8 cellular contexts compared by ENCODE assay signal in genomic region chr16:30747799-30748633, GRCh38. TPM values are rescaled to one million over a fixed set of nuclear protein-coding genes. Genes with fewer than 3 reads are reported as not detected.
A peak's percentile ranks its signal among the peaks of the same experiment; 100 is the strongest.
DNase-seq lines count a peak whose midpoint lies in the region; ATAC-seq and TF ChIP-seq lines count a peak whose summit lies in the region.

Gene PHKG2 (plus strand): TSS chr16:30748425. CDS start chr16:30748821, 396 bp downstream.

- H3K4me2 ChIP-seq in fibroblast of lung (ENCODE audit: extremely low read depth, insufficient read depth, low read length): peak within 1 kb of the TSS; percentile 92

- H3K36me3 ChIP-seq in RWPE2 (ENCODE audit: low read depth) (peaks cover 54% of the 10 kb centered on the region), fibroblast of lung (ENCODE audit: control insufficient read depth, insufficient read depth, low read length) (peaks cover 15% of the 10 kb centered on the region)
- peaks cover 0 to 21% (median 0%) of the 10 kb centered on the region in 3 experiments for H3K36me3 ChIP-seq in naive thymus-derived CD4-positive, alpha-beta T cell (ENCODE audit: control insufficient read depth in 2 of 3, insufficient read depth in 3 of 3, low read length in 3 of 3)

- H3K27me3 ChIP-seq in RWPE2 (ENCODE audit: insufficient read depth, poor library complexity, severe bottlenecking): no peaks in the 10 kb centered on the region
- H3K27me3 ChIP-seq in fibroblast of lung (ENCODE audit: control insufficient read depth, insufficient read depth, low read length): no peaks in the 10 kb centered on the region
- H3K27me3 ChIP-seq in naive thymus-derived CD4-positive, alpha-beta T cell (ENCODE audit: control insufficient read depth in 2 of 2, insufficient read depth in 2 of 2, low read length in 2 of 2): no peaks in the 10 kb centered on the region

- POLR2A ChIA-PET in naive thymus-derived CD4-positive, alpha-beta T cell (lab: Charles Lee): interaction anchor here (0.6 to 4.4 kb wide), 24 partner anchors 11 to 1592 kb away, joined by 3 to 18 read pairs (median 5); partner anchors contain the start of genes CFAP119, FBRS, ZNF629 and ZNF688

- H2AFZ ChIP-seq in fibroblast of lung (ENCODE audit: low read length): peak within 1 kb of the TSS; percentile 91

- H3K4me3 ChIP-seq in RWPE2 (ENCODE audit: severe bottlenecking): peak within 1 kb of the TSS; percentile 43
- H3K4me3 ChIP-seq in fibroblast of lung (replicated peaks in 1 of 4; ENCODE audit: control extremely low read depth in 1 of 4, insufficient read depth in 1 of 4, low read depth in 3 of 4, low read length in 4 of 4): peak within 1 kb of the TSS; percentile 62 to 75 (median 65)
- peak within 1 kb of the TSS; percentile 51 for H3K4me3 ChIP-seq in naive thymus-derived CD4-positive, alpha-beta T cell (ENCODE audit: low read length)

- peak within 1 kb of the TSS; percentile 94 for H3K4me3 Mint-ChIP-seq in activated T-helper 2 cell treated with anti-CD3 and anti-CD28 coated beads, Interferon-gamma antibody, Interleukin-2, Interleukin-4, amounts not matched to agents 10 μg/mL and 5 μg/mL and 100 μg/mL, durations not matched to agents 14 hours and 24 hours and 36 hours (ENCODE audit: low read depth)
- peak within 1 kb of the TSS; percentile 78 to 98 (median 90) for H3K4me3 Mint-ChIP-seq in naive thymus-derived CD4-positive, alpha-beta T cell
- peak within 1 kb of the TSS; percentile 92 to 99 for H3K4me3 Mint-ChIP-seq in stimulated activated naive B cell treated with anti-CD40 and anti-IgM and Interleukin-4, amounts not matched to agents 10 μg/mL and 1 μg/mL and 100 μg/mL, for 72 hours

- H3K27ac ChIP-seq in RWPE2 (ENCODE audit: poor library complexity, severe bottlenecking): peak within 1 kb of the TSS; percentile 79
- peak within 1 kb of the TSS; percentile 87 for H3K27ac ChIP-seq in fibroblast of lung (ENCODE audit: insufficient read depth, low read length)
- peak within 1 kb of the TSS; percentile 75 for H3K27ac ChIP-seq in naive thymus-derived CD4-positive, alpha-beta T cell (ENCODE audit: low read depth, low read length)

- CTCF ChIA-PET in naive thymus-derived CD4-positive, alpha-beta T cell (lab: Charles Lee): interaction anchor here (1.5 kb wide), 1 partner anchor 67 kb away, joined by 4 read pairs; no protein-coding TSS in a partner anchor

- no peaks in the 10 kb centered on the region for H3K27me3 Mint-ChIP-seq in activated T-helper 2 cell treated with anti-CD3 and anti-CD28 coated beads, Interferon-gamma antibody, Interleukin-2, Interleukin-4, amounts not matched to agents 10 μg/mL and 5 μg/mL and 100 μg/mL, durations not matched to agents 14 hours and 24 hours and 36 hours (ENCODE audit: low read depth)
- H3K27me3 Mint-ChIP-seq in naive thymus-derived CD4-positive, alpha-beta T cell: no peaks in the 10 kb centered on the region
- H3K27me3 Mint-ChIP-seq in stimulated activated naive B cell treated with anti-CD40 and anti-IgM and Interleukin-4, amounts not matched to agents 10 μg/mL and 1 μg/mL and 100 μg/mL, for 72 hours: no peaks in the 10 kb centered on the region

- H3K27ac Mint-ChIP-seq in activated T-helper 2 cell treated with anti-CD3 and anti-CD28 coated beads, Interferon-gamma antibody, Interleukin-2, Interleukin-4, amounts not matched to agents 10 μg/mL and 5 μg/mL and 100 μg/mL, durations not matched to agents 14 hours and 24 hours and 36 hours: peak within 1 kb of the TSS; percentile 78
- H3K27ac Mint-ChIP-seq in naive thymus-derived CD4-positive, alpha-beta T cell: peak within 1 kb of the TSS; percentile 82 to 95 (median 90)
- peak within 1 kb of the TSS; percentile 97 for H3K27ac Mint-ChIP-seq in stimulated activated naive B cell treated with anti-CD40 and anti-IgM and Interleukin-4, amounts not matched to agents 10 μg/mL and 1 μg/mL and 100 μg/mL, for 72 hours

- peak; percentile 97 for ATAC-seq in RWPE2 (ENCODE audit: low read depth)
- ATAC-seq in naive thymus-derived CD4-positive, alpha-beta T cell: peak; percentile 99
- peak; percentile 98 for ATAC-seq in stimulated activated naive B cell treated with anti-CD40 and anti-IgM and Interleukin-4, amounts not matched to agents 10 μg/mL and 1 μg/mL and 100 μg/mL, for 72 hours (replicated peaks)

- H4K20me1 ChIP-seq in fibroblast of lung (ENCODE audit: control insufficient read depth, extremely low read depth, insufficient read depth, low read length): no peaks in the 10 kb centered on the region

- peaks cover 16% of the 10 kb centered on the region for H3K79me2 ChIP-seq in fibroblast of lung (ENCODE audit: control insufficient read depth, insufficient read depth, low read length)

- TF ChIP-seq CTCF in RWPE2 (IDR thresholded peaks at IDR 0.05; ENCODE audit: poor library complexity, severe bottlenecking) (no peak), fibroblast of lung (conservative IDR thresholded peaks at IDR 0.05 in 1 of 2, IDR thresholded peaks at IDR 0.05 in 1 of 2; ENCODE audit: low read depth in 1 of 2, low read length in 2 of 2) (no peak)

- no peaks in the 10 kb centered on the region for H3K9me3 ChIP-seq in RWPE2 (ENCODE audit: severe bottlenecking)
- H3K9me3 ChIP-seq in fibroblast of lung (ENCODE audit: control insufficient read depth, insufficient read depth, low read depth, low read length): no peaks in the 10 kb centered on the region
- no peaks in the 10 kb centered on the region for H3K9me3 ChIP-seq in naive thymus-derived CD4-positive, alpha-beta T cell (ENCODE audit: control insufficient read depth in 2 of 3, low read length in 3 of 3)

- H3K9ac ChIP-seq in fibroblast of lung (ENCODE audit: insufficient read depth, low read length): peak within 1 kb of the TSS; percentile 72

- peaks cover 18% of the 10 kb centered on the region for H3K4me1 Mint-ChIP-seq in activated T-helper 2 cell treated with anti-CD3 and anti-CD28 coated beads, Interferon-gamma antibody, Interleukin-2, Interleukin-4, amounts not matched to agents 10 μg/mL and 5 μg/mL and 100 μg/mL, durations not matched to agents 14 hours and 24 hours and 36 hours (ENCODE audit: low read depth)
- H3K4me1 Mint-ChIP-seq in naive thymus-derived CD4-positive, alpha-beta T cell: peaks cover 18 to 29% (median 27%) of the 10 kb centered on the region in 7 donors
- peaks cover 17 to 33% of the 10 kb centered on the region in 2 donors for H3K4me1 Mint-ChIP-seq in stimulated activated naive B cell treated with anti-CD40 and anti-IgM and Interleukin-4, amounts not matched to agents 10 μg/mL and 1 μg/mL and 100 μg/mL, for 72 hours

- DNase-seq in EH (ENCODE audit: low read depth) (peak; percentile 99), H4 (ENCODE audit: low spot score) (peak; percentile 99), LoVo (ENCODE audit: low spot score) (peak; percentile 99), RWPE2 (ENCODE audit: low spot score) (peak; percentile 99), fibroblast of lung (ENCODE audit: low read depth in 2 of 2) (peak; percentile 98)
- DNase-seq in activated T-helper 2 cell treated with anti-CD3 and anti-CD28 coated beads, Interferon-gamma antibody, Interleukin-2, Interleukin-4, amounts not matched to agents 10 μg/mL and 5 μg/mL and 100 μg/mL, durations not matched to agents 14 hours and 24 hours and 36 hours (ENCODE audit: low spot score): peak; percentile 98
- DNase-seq in naive thymus-derived CD4-positive, alpha-beta T cell: peak; percentile 82 to 95 (median 92)
- DNase-seq in stimulated activated naive B cell treated with anti-CD40 and anti-IgM and Interleukin-4, amounts not matched to agents 10 μg/mL and 1 μg/mL and 100 μg/mL, for 72 hours: peak; percentile 97

- no peaks in the 10 kb centered on the region for H3K9me3 Mint-ChIP-seq in activated T-helper 2 cell treated with anti-CD3 and anti-CD28 coated beads, Interferon-gamma antibody, Interleukin-2, Interleukin-4, amounts not matched to agents 10 μg/mL and 5 μg/mL and 100 μg/mL, durations not matched to agents 14 hours and 24 hours and 36 hours
- peaks cover 0 to 3% (median 0%) of the 10 kb centered on the region in 11 donors for H3K9me3 Mint-ChIP-seq in naive thymus-derived CD4-positive, alpha-beta T cell
- H3K9me3 Mint-ChIP-seq in stimulated activated naive B cell treated with anti-CD40 and anti-IgM and Interleukin-4, amounts not matched to agents 10 μg/mL and 1 μg/mL and 100 μg/mL, for 72 hours: no peaks in the 10 kb centered on the region

- H3K4me1 ChIP-seq in RWPE2 (ENCODE audit: insufficient read depth, poor library complexity, severe bottlenecking) (peaks cover 12% of the 10 kb centered on the region), fibroblast of lung (ENCODE audit: control insufficient read depth, extremely low read depth, insufficient read depth, low read length) (peaks cover 7% of the 10 kb centered on the region)
- H3K4me1 ChIP-seq in naive thymus-derived CD4-positive, alpha-beta T cell (ENCODE audit: control insufficient read depth in 2 of 2, insufficient read depth in 2 of 2, low read length in 2 of 2): peaks cover 4 to 6% of the 10 kb centered on the region in 2 donors

- intact Hi-C loops in activated T-helper 2 cell treated with anti-CD3 and anti-CD28 coated beads, Interferon-gamma antibody, Interleukin-2, Interleukin-4, amounts not matched to agents 10 μg/mL and 5 μg/mL and 100 μg/mL, durations not matched to agents 14 hours and 24 hours and 36 hours (cut with micrococcal nuclease): loop anchor here (1.0 kb wide), 3 partner anchors 14 to 127 kb away; partner anchors contain the start of genes CFAP119 and RNF40
- intact Hi-C loops in naive thymus-derived CD4-positive, alpha-beta T cell (cut with micrococcal nuclease): loop anchor here (1.0 to 2.0 kb wide), 9 partner anchors 14 to 711 kb away; partner anchors contain the start of genes CFAP119 (in 2 of the 2), FBRS (in 2 of the 2), RNF40 (in 2 of the 2) and ARMC5 (in 1 of the 2)

- H3K36me3 Mint-ChIP-seq in activated T-helper 2 cell treated with anti-CD3 and anti-CD28 coated beads, Interferon-gamma antibody, Interleukin-2, Interleukin-4, amounts not matched to agents 10 μg/mL and 5 μg/mL and 100 μg/mL, durations not matched to agents 14 hours and 24 hours and 36 hours (ENCODE audit: low read depth): peaks cover 41% of the 10 kb centered on the region
- peaks cover 5 to 18% (median 16%) of the 10 kb centered on the region in 5 donors for H3K36me3 Mint-ChIP-seq in naive thymus-derived CD4-positive, alpha-beta T cell
- H3K36me3 Mint-ChIP-seq in stimulated activated naive B cell treated with anti-CD40 and anti-IgM and Interleukin-4, amounts not matched to agents 10 μg/mL and 1 μg/mL and 100 μg/mL, for 72 hours: peaks cover 22 to 43% of the 10 kb centered on the region in 2 donors

RNA-seq across cellular contexts. Expression of gene PHKG2, which starts in this region (rescaled TPM):
- total RNA-seq in H4 (2014; rRNA removed; shearing (Covaris generic)): 30.8 and 42.5 TPM in 2 replicates
- 38.1 and 41.6 TPM in 2 replicates for total RNA-seq in activated T-helper 2 cell treated with anti-CD3 and anti-CD28 coated beads, Interferon-gamma antibody, Interleukin-2, Interleukin-4, amounts not matched to agents 10 μg/mL and 5 μg/mL and 100 μg/mL, durations not matched to agents 14 hours and 24 hours and 36 hours
- 11.8 and 15.4 TPM in 2 replicates for total RNA-seq in fibroblast of lung
- polyA plus RNA-seq in fibroblast of lung: 19.4 and 23.8 TPM in 2 replicates
- polyA plus RNA-seq in fibroblast of lung (2012): 19.2 and 24.2 TPM in 2 replicates
- 31.4 and 31.6 TPM in 2 replicates for polyA minus RNA-seq in fibroblast of lung (ENCODE audit: low replicate concordance)
- total RNA-seq in naive thymus-derived CD4-positive, alpha-beta T cell: 10 to 100 TPM; 33.2 to 57.8 (median 46.7) TPM
- polyA plus RNA-seq in naive thymus-derived CD4-positive, alpha-beta T cell: 10 to 100 TPM; 37.2 to 43.5 TPM

Comparison
In these comparisons a context has a peak if more than half of its experiments do, and no peak if none do; other contexts are left out.
1. Peak in every context shown above with its lines: DNase-seq, ATAC-seq, H3K4me3 ChIP-seq and H3K27ac ChIP-seq.